In genomic region chr6:115680621-115681020, GRCh38 we compare ENCODE assay signal across 20 cellular contexts.
"Had no signal": no experiment of that assay in that cellular context is flagged by ENCODE, and none has a peak within 500 bp of the region (broad histone marks: within the 10 kb centered on the region; RNA-seq: fewer than 3 reads in every experiment).

No MANE protein-coding gene starts in this region.

- H3K36me3 ChIP-seq: esophagus muscularis mucosa, gastroesophageal sphincter, heart left ventricle, left lung, lower lobe of right lung had no signal

- H3K4me3 Mint-ChIP-seq: immature natural killer cell, mesothelial cell of epicardium had no signal

- H3K36me3 Mint-ChIP-seq: immature natural killer cell, mesothelial cell of epicardium had no signal

- H3K79me2 ChIP-seq: hepatocyte had no signal

- H3K27me3 ChIP-seq: dorsolateral prefrontal cortex, esophagus muscularis mucosa, foreskin keratinocyte, gastroesophageal sphincter, heart left ventricle, hepatocyte, left lung had no signal

- H3K27ac ChIP-seq: coronary artery, dorsolateral prefrontal cortex, esophagus muscularis mucosa, foreskin keratinocyte, gastroesophageal sphincter, heart left ventricle, hepatocyte, left lung, lower lobe of right lung had no signal

- H3K4me2 ChIP-seq: hepatocyte had no signal

- H3K9me3 ChIP-seq: esophagus muscularis mucosa, gastroesophageal sphincter, heart left ventricle, left lung, lower lobe of right lung, mucosa of descending colon had no signal

- DNase-seq: dermis blood vessel endothelial cell; dorsolateral prefrontal cortex; effector CD4-positive, alpha-beta T cell; effector memory CD4-positive, alpha-beta T cell; foreskin keratinocyte; heart left ventricle; hypothalamus; immature natural killer cell; islet precursor cell; kidney; kidney glomerular epithelial cell; left lung; lower lobe of right lung; mesenchymal stem cell; mucosa of descending colon had no signal

- H3K27ac Mint-ChIP-seq: immature natural killer cell, mesothelial cell of epicardium had no signal

- H3K4me1 ChIP-seq: esophagus muscularis mucosa, foreskin keratinocyte, gastroesophageal sphincter, heart left ventricle, left lung, lower lobe of right lung had no signal

- ATAC-seq: foreskin keratinocyte, gastroesophageal sphincter, heart left ventricle, left lung, lower lobe of right lung, mucosa of descending colon had no signal

- H3K4me3 ChIP-seq: coronary artery, dorsolateral prefrontal cortex, esophagus muscularis mucosa, gastroesophageal sphincter, heart left ventricle, hepatocyte, left lung, lower lobe of right lung, mucosa of descending colon had no signal

- H2AFZ ChIP-seq: hepatocyte had no signal

- H3K9me3 Mint-ChIP-seq: mesothelial cell of epicardium had no signal

- H3K4me1 Mint-ChIP-seq: immature natural killer cell had no signal
